In genomic region chr9:121269030-121269887, GRCh38 we compare ENCODE assay signal across 1 cellular context.
TF ChIP-seq lines count a peak whose summit lies in the region.

No MANE protein-coding gene starts in this region.

TF ChIP-seq in WTC11, 78 proteins besides CTCF, POLR2A, EP300 and RAD21 (continued from another document):
- TF ChIP-seq FOXP4 (CRISPR knock-in tag; IDR thresholded peaks at IDR 0.05): no peak
- TF ChIP-seq ATF1 (CRISPR knock-in tag; IDR thresholded peaks at IDR 0.05): no peak
- TF ChIP-seq NFATC4 (CRISPR knock-in tag; IDR thresholded peaks at IDR 0.05): no peak
- no peak for TF ChIP-seq TEAD1 (CRISPR knock-in tag; IDR thresholded peaks at IDR 0.05)
- TF ChIP-seq CREB1 (CRISPR knock-in tag; IDR thresholded peaks at IDR 0.05): no peak
